Comparison of ENCODE assay signal across 26 cellular contexts in the genomic region with DNA sequence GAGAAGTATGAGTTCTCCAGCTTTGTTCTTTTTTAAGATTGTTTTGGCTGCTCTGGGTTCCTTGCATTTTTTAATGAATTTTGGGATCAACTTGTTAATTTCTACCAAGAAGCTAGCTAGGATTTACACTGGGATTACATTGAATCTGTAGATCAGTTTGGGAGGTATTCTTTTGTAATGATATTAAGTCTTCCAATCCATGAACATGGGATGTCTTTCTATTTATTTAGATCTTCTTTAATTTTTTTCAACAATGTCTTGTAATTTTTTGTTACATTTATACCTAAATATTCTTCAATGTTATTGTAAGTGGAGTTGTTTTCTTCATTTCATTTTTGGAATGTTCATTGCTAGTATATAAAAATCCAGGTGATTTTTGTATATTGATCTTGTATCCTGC.
"Had no signal": no experiment of that assay in that cellular context is flagged by ENCODE, and none has a peak within 500 bp of the region (broad histone marks: within the 10 kb centered on the region; RNA-seq: fewer than 3 reads in every experiment).

No MANE protein-coding gene starts in this region.

- ATAC-seq: activated T-cell treated with anti-CD3 and anti-CD28 coated beads, Interleukin-2, amount 50 U/mL, for 4 hours; activated T-helper 17 cell treated with anti-CD3 and anti-CD28 coated beads, Interleukin-2, amount 50 U/mL, for 72 hours; body of pancreas; effector memory CD8-positive, alpha-beta T cell; esophagus mucosa; foreskin keratinocyte; gastroesophageal sphincter; heart right ventricle; T-helper 17 cell had no signal

- FAIRE-seq: colon had no signal

- DNase-seq: activated CD4-positive, alpha-beta memory T cell treated with anti-CD3 and anti-CD28 coated beads, Interleukin-2, amount 10 ng/mL, durations not matched to agents 7 days and 5 days; activated CD4-positive, alpha-beta T cell treated with anti-CD3 and anti-CD28 coated beads for 1 hour; activated CD4-positive, alpha-beta T cell treated with anti-CD3 and anti-CD28 coated beads for 4 hours; activated CD4-positive, alpha-beta T cell treated with anti-CD3 and anti-CD28 coated beads, Interleukin-2, amount 10 ng/mL, durations not matched to agents 7 days and 5 days; activated CD4-positive, alpha-beta T cell treated with anti-CD3 and anti-CD28 coated beads, Interleukin-2, amount 50 U/mL, for 4 hours; activated effector memory CD4-positive, alpha-beta T cell treated with Interleukin-2 at 50 U/mL for 16 hours; activated gamma-delta T cell treated with Interleukin-2 at 50 U/mL for 16 hours; activated naive CD4-positive, alpha-beta T cell treated with anti-CD3 and anti-CD28 coated beads, Interleukin-2, amount 50 U/mL, for 16 hours; activated naive CD4-positive, alpha-beta T cell treated with Interleukin-2 at 50 U/mL for 16 hours; activated T-cell treated with anti-CD3 and anti-CD28 coated beads, Interleukin-2, amount 50 U/mL, for 4 hours; amygdala; aorta; body of pancreas; caudate nucleus; cortex of kidney; dermis blood vessel endothelial cell; effector CD4-positive, alpha-beta T cell; effector memory CD8-positive, alpha-beta T cell; foreskin keratinocyte; heart right ventricle; T-helper 1 cell; T-helper 17 cell had no signal
